In genomic region chr2:149490296-149490695, GRCh38 we compare ENCODE assay signal across 15 cellular contexts.
A peak's percentile ranks its signal among the peaks of the same experiment; 100 is the strongest.
DNase-seq lines count a peak whose midpoint lies in the region; ATAC-seq and TF ChIP-seq lines count a peak whose summit lies in the region.
"Had no signal": no experiment of that assay in that cellular context is flagged by ENCODE, and none has a peak within 500 bp of the region (broad histone marks: within the 10 kb centered on the region; RNA-seq: fewer than 3 reads in every experiment).

No MANE protein-coding gene starts in this region.

- no peaks in the 10 kb centered on the region for H3K27me3 ChIP-seq in Caco-2 (replicated peaks; ENCODE audit: control insufficient read depth, insufficient read depth, low read length)

- no peaks in the 10 kb centered on the region for H3K36me3 ChIP-seq in Caco-2 (ENCODE audit: control insufficient read depth, insufficient read depth, low read length)
- H3K36me3 ChIP-seq: HAP-1 had no signal

- no TSS peak for BruUV-seq in Caco-2 (replicated peaks; lab: Mats Ljungman, UMichigan)

- no peaks in the 10 kb centered on the region for H3K36me3 Mint-ChIP-seq in Caco-2 (ENCODE audit: insufficient read depth, unreplicated experiment)
- no peaks in the 10 kb centered on the region for H3K36me3 Mint-ChIP-seq in activated CD4-positive, alpha-beta memory T cell treated with anti-CD3 and anti-CD28 coated beads, Interleukin-2, amount 10 ng/mL, durations not matched to agents 7 days and 5 days (ENCODE audit: low read depth)
- H3K36me3 Mint-ChIP-seq: activated naive CD8-positive, alpha-beta T cell treated with anti-CD3 and anti-CD28 coated beads, Interleukin-2, amount 10 ng/mL, durations not matched to agents 7 days and 5 days had no signal

- peaks cover 1% of the 10 kb centered on the region for H3K9me3 ChIP-seq in Caco-2
- H3K9me3 ChIP-seq: HAP-1 had no signal

- no peaks in the 10 kb centered on the region for H3K9me3 Mint-ChIP-seq in Caco-2 (ENCODE audit: unreplicated experiment)
- no peaks in the 10 kb centered on the region for H3K9me3 Mint-ChIP-seq in activated CD4-positive, alpha-beta memory T cell treated with anti-CD3 and anti-CD28 coated beads, Interleukin-2, amount 10 ng/mL, durations not matched to agents 7 days and 5 days
- H3K9me3 Mint-ChIP-seq: activated naive CD8-positive, alpha-beta T cell treated with anti-CD3 and anti-CD28 coated beads, Interleukin-2, amount 10 ng/mL, durations not matched to agents 7 days and 5 days; CD4-positive, alpha-beta T cell; neural crest cell; stimulated activated naive CD8-positive, alpha-beta T cell treated with anti-CD3 and anti-CD28 coated beads, Interleukin-15, amount 100 ng/mL, for 72 hours had no signal

- peaks cover 15% of the 10 kb centered on the region for H3K4me1 ChIP-seq in Caco-2
- H3K4me1 ChIP-seq: HAP-1 had no signal

- TF ChIP-seq CTCF in AG09309 (IDR thresholded peaks at IDR 0.05; ENCODE audit: control insufficient read depth, insufficient read depth, low read depth, low read length, missing control alignments) (peak; percentile 49), astrocyte of the spinal cord (IDR thresholded peaks at IDR 0.05; ENCODE audit: low read depth, low read length) (peak; percentile 6), Caco-2 (IDR thresholded peaks at IDR 0.05; ENCODE audit: insufficient read depth in 1 of 2, low read depth in 1 of 2, low read length in 1 of 2, severe bottlenecking in 1 of 2, unreplicated experiment in 1 of 2) (peak in 1 of 2 experiments; percentile 4)

- intact Hi-C loops in Caco-2 (cut with micrococcal nuclease; ENCODE audit: unreplicated experiment) = no loop called here

- ATAC-seq in GM18520 (IDR thresholded peaks at IDR 0.05; ENCODE audit: unreplicated experiment) = no peak
- ATAC-seq: stimulated activated naive CD8-positive, alpha-beta T cell treated with anti-CD3 and anti-CD28 coated beads, Interleukin-15, amount 100 ng/mL, for 72 hours had no signal

- H3K27me3 Mint-ChIP-seq in Caco-2 (ENCODE audit: insufficient read depth, unreplicated experiment) = no peaks in the 10 kb centered on the region
- H3K27me3 Mint-ChIP-seq in activated CD4-positive, alpha-beta memory T cell treated with anti-CD3 and anti-CD28 coated beads, Interleukin-2, amount 10 ng/mL, durations not matched to agents 7 days and 5 days = peaks cover 16% of the 10 kb centered on the region

- peaks cover 15% of the 10 kb centered on the region for H3K4me1 Mint-ChIP-seq in Caco-2 (ENCODE audit: low read depth, unreplicated experiment)
- no peaks in the 10 kb centered on the region for H3K4me1 Mint-ChIP-seq in activated CD4-positive, alpha-beta memory T cell treated with anti-CD3 and anti-CD28 coated beads, Interleukin-2, amount 10 ng/mL, durations not matched to agents 7 days and 5 days
- H3K4me1 Mint-ChIP-seq: activated naive CD8-positive, alpha-beta T cell treated with anti-CD3 and anti-CD28 coated beads, Interleukin-2, amount 10 ng/mL, durations not matched to agents 7 days and 5 days; stimulated activated naive CD8-positive, alpha-beta T cell treated with anti-CD3 and anti-CD28 coated beads, Interleukin-15, amount 100 ng/mL, for 72 hours had no signal

- H3K4me3 ChIP-seq in AG09309 (ENCODE audit: control insufficient read depth, low read depth, low read length) = no peak overlapping the region
- H3K4me3 ChIP-seq in astrocyte of the spinal cord (ENCODE audit: low read depth, low read length) = no peak overlapping the region
- H3K4me3 ChIP-seq in Caco-2 (ENCODE audit: low read depth, low read length) = no peak overlapping the region
- H3K4me3 ChIP-seq: HAP-1 had no signal

- CTCF ChIA-PET in Caco-2 (lab: Charles Lee) = no interaction called here
- CTCF ChIA-PET in activated CD4-positive, alpha-beta memory T cell treated with anti-CD3 and anti-CD28 coated beads, Interleukin-2, amount 10 ng/mL, durations not matched to agents 7 days and 5 days (lab: Charles Lee) = interaction anchor here (1.1 kb wide), 1 partner anchor 10 kb away, joined by 3 read pairs; no protein-coding TSS in a partner anchor

- DNase-seq in AG09309 (ENCODE audit: low read depth) = peak; percentile 43
- peak; percentile 12 for DNase-seq in HS-27A (ENCODE audit: low read depth)
- DNase-seq in astrocyte of the spinal cord (ENCODE audit: low read depth, low spot score) = peak; percentile 12
- DNase-seq in medulla oblongata (ENCODE audit: extremely low spot score) = peak; percentile 61
- DNase-seq in NOMO-1 treated with dmso at 0.1 percent for 144 hours (lab: John Stamatoyannopoulos, UW; ENCODE audit: unreplicated experiment) = no peak
- no peak for DNase-seq in Caco-2
- no peak for DNase-seq in activated CD4-positive, alpha-beta memory T cell treated with anti-CD3 and anti-CD28 coated beads, Interleukin-2, amount 10 ng/mL, durations not matched to agents 7 days and 5 days
- DNase-seq: activated naive CD8-positive, alpha-beta T cell treated with anti-CD3 and anti-CD28 coated beads, Interleukin-2, amount 10 ng/mL, durations not matched to agents 7 days and 5 days; CD4-positive, alpha-beta T cell; islet precursor cell; NCI-H526; stimulated activated naive CD8-positive, alpha-beta T cell treated with anti-CD3 and anti-CD28 coated beads, Interleukin-15, amount 100 ng/mL, for 72 hours had no signal

- POLR2A ChIA-PET in Caco-2 (lab: Charles Lee) = no interaction called here
- POLR2A ChIA-PET in activated CD4-positive, alpha-beta memory T cell treated with anti-CD3 and anti-CD28 coated beads, Interleukin-2, amount 10 ng/mL, durations not matched to agents 7 days and 5 days (lab: Charles Lee) = no interaction called here

- in situ Hi-C loops in astrocyte of the spinal cord (cut with HindIII; ENCODE audit: low sequenced_read_pairs) = no loop called here

- H3K27ac Mint-ChIP-seq in Caco-2 (ENCODE audit: unreplicated experiment) = no peak overlapping the region
- H3K27ac Mint-ChIP-seq in activated CD4-positive, alpha-beta memory T cell treated with anti-CD3 and anti-CD28 coated beads, Interleukin-2, amount 10 ng/mL, durations not matched to agents 7 days and 5 days = no peak overlapping the region
- H3K27ac Mint-ChIP-seq: activated naive CD8-positive, alpha-beta T cell treated with anti-CD3 and anti-CD28 coated beads, Interleukin-2, amount 10 ng/mL, durations not matched to agents 7 days and 5 days; CD4-positive, alpha-beta T cell; stimulated activated naive CD8-positive, alpha-beta T cell treated with anti-CD3 and anti-CD28 coated beads, Interleukin-15, amount 100 ng/mL, for 72 hours had no signal

- H3K4me3 Mint-ChIP-seq in Caco-2 (ENCODE audit: unreplicated experiment) = no peak overlapping the region
- H3K4me3 Mint-ChIP-seq in activated CD4-positive, alpha-beta memory T cell treated with anti-CD3 and anti-CD28 coated beads, Interleukin-2, amount 10 ng/mL, durations not matched to agents 7 days and 5 days = no peak overlapping the region
- H3K4me3 Mint-ChIP-seq: activated naive CD8-positive, alpha-beta T cell treated with anti-CD3 and anti-CD28 coated beads, Interleukin-2, amount 10 ng/mL, durations not matched to agents 7 days and 5 days; CD4-positive, alpha-beta T cell; neural crest cell; stimulated activated naive CD8-positive, alpha-beta T cell treated with anti-CD3 and anti-CD28 coated beads, Interleukin-15, amount 100 ng/mL, for 72 hours had no signal

Comparison
In these comparisons a context has a peak if more than half of its experiments do, and no peak if none do; other contexts are left out.
1. DNase-seq: peak in AG09309 (single experiment), HS-27A (single experiment), astrocyte of the spinal cord (single experiment) and medulla oblongata (single experiment); none in NOMO-1 treated with dmso at 0.1 percent for 144 hours (single experiment), Caco-2 (0 of 2) and activated CD4-positive, alpha-beta memory T cell treated with anti-CD3 and anti-CD28 coated beads, Interleukin-2, amount 10 ng/mL, durations not matched to agents 7 days and 5 days (single experiment).